Comparison of ENCODE assay signal across 11 cellular contexts in the genomic region with DNA sequence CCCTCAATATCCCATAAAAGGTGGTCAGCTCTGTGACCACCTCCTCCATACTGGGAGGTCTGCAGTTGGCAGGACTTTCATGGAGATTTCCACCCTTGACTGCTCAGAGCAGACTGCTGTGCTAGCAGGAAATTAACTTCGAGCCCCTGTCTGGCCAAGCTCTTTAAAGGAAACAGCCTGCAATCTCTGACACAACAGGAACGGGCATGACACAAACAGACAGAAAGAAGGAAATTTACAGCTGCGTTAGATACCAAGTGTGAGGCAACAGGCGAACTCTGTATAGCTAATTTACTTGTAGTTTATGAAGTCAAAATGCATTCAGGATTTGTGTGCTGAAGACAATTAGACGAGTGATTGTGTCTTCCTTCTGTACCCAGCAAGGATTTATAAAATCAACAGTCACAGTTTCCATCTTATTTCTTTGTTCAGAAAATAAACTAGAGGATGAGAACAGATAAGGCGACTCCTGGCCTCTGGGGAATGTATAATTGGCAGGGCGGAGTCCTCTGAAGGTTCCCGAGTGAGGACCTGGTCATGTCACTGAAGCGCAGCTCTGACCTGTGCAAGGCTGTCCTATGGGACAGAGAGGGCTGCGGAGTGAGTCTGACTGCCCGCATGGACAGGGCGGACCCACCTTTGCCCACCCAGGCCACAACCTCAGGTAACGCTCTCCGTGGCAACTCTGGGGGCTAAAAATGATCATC. TPM values are rescaled to one million over a fixed set of nuclear protein-coding genes. Genes with fewer than 3 reads are reported as not detected.
DNase-seq lines count a peak whose midpoint lies in the region; ATAC-seq, FAIRE-seq and TF ChIP-seq lines count a peak whose summit lies in the region.
"Had no signal": no experiment of that assay in that cellular context is flagged by ENCODE, and none has a peak within 500 bp of the region (broad histone marks: within the 10 kb centered on the region; RNA-seq: fewer than 3 reads in every experiment).

No MANE protein-coding gene starts in this region.

- H3K4me1 Mint-ChIP-seq in activated CD4-positive, alpha-beta T cell treated with anti-CD3 and anti-CD28 coated beads for 36 hours, result peaks cover 36% of the 10 kb centered on the region
- peaks cover 29% of the 10 kb centered on the region for H3K4me1 Mint-ChIP-seq in activated CD8-positive, alpha-beta T cell treated with anti-CD3 and anti-CD28 coated beads for 36 hours (ENCODE audit: low read depth)

- H3K27me3 ChIP-seq in stomach, result no peaks in the 10 kb centered on the region
- no peaks in the 10 kb centered on the region for H3K27me3 ChIP-seq in PC-3 (ENCODE audit: low read length)

- H3K9me3 ChIP-seq in stomach (no peaks in the 10 kb centered on the region), PC-3 (ENCODE audit: low read length) (no peaks in the 10 kb centered on the region)

- H3K9me3 Mint-ChIP-seq in activated CD4-positive, alpha-beta T cell treated with anti-CD3 and anti-CD28 coated beads for 36 hours (ENCODE audit: low read depth), result no peaks in the 10 kb centered on the region
- H3K9me3 Mint-ChIP-seq in activated CD8-positive, alpha-beta T cell treated with anti-CD3 and anti-CD28 coated beads for 36 hours, result no peaks in the 10 kb centered on the region

- ATAC-seq in activated CD4-positive, alpha-beta T cell treated with anti-CD3 and anti-CD28 coated beads for 36 hours, result no peak
- ATAC-seq in activated CD8-positive, alpha-beta T cell treated with anti-CD3 and anti-CD28 coated beads for 36 hours, result no peak
- no peak for ATAC-seq in GM18505 (IDR thresholded peaks at IDR 0.05; ENCODE audit: unreplicated experiment)
- ATAC-seq in PC-3, result no peak

- H3K4me3 Mint-ChIP-seq in activated CD4-positive, alpha-beta T cell treated with anti-CD3 and anti-CD28 coated beads for 36 hours, result no peak overlapping the region
- H3K4me3 Mint-ChIP-seq in activated CD8-positive, alpha-beta T cell treated with anti-CD3 and anti-CD28 coated beads for 36 hours, result no peak overlapping the region

- no peak overlapping the region for H2AFZ ChIP-seq in PC-3 (ENCODE audit: low read length)

- no peaks in the 10 kb centered on the region for H3K27me3 Mint-ChIP-seq in activated CD4-positive, alpha-beta T cell treated with anti-CD3 and anti-CD28 coated beads for 36 hours
- H3K27me3 Mint-ChIP-seq in activated CD8-positive, alpha-beta T cell treated with anti-CD3 and anti-CD28 coated beads for 36 hours, result no peaks in the 10 kb centered on the region

- no peaks in the 10 kb centered on the region for H3K36me3 Mint-ChIP-seq in activated CD4-positive, alpha-beta T cell treated with anti-CD3 and anti-CD28 coated beads for 36 hours (ENCODE audit: low read depth)
- H3K36me3 Mint-ChIP-seq in activated CD8-positive, alpha-beta T cell treated with anti-CD3 and anti-CD28 coated beads for 36 hours (ENCODE audit: low read depth), result no peaks in the 10 kb centered on the region

- TF ChIP-seq EP300 in stomach (IDR thresholded peaks at IDR 0.05), result no peak

- peak overlapping the region; percentile 15 for H3K27ac Mint-ChIP-seq in activated CD4-positive, alpha-beta T cell treated with anti-CD3 and anti-CD28 coated beads for 36 hours
- peak overlapping the region; percentile 61 for H3K27ac Mint-ChIP-seq in activated CD8-positive, alpha-beta T cell treated with anti-CD3 and anti-CD28 coated beads for 36 hours

- 64 to 70% (median 66%) methylated on average over 14 of the region's 14 CpGs for WGBS in stomach, 5 donors

- no peaks in the 10 kb centered on the region for H3F3A ChIP-seq in PC-3 (ENCODE audit: low read length, unreplicated experiment)

- H3K9me2 ChIP-seq in PC-3 (replicated peaks; ENCODE audit: low read length), result no peaks in the 10 kb centered on the region

- TF ChIP-seq POLR2A in stomach (IDR thresholded peaks at IDR 0.05), result no peak
- no peak for TF ChIP-seq POLR2A in GM18505 (IDR thresholded peaks at IDR 0.05; ENCODE audit: borderline replicate concordance, extremely low read depth, insufficient read depth, insufficient read length)
- no peak for TF ChIP-seq POLR2A in GM12891 (IDR thresholded peaks at IDR 0.05; ENCODE audit: low read depth, low read length)

- POLR2A ChIA-PET in activated CD4-positive, alpha-beta T cell treated with anti-CD3 and anti-CD28 coated beads for 36 hours (lab: Charles Lee), result interaction anchor here (1.0 kb wide), 1 partner anchor 151 kb away, joined by 4 read pairs; no protein-coding TSS in a partner anchor
- POLR2A ChIA-PET in activated CD8-positive, alpha-beta T cell treated with anti-CD3 and anti-CD28 coated beads for 36 hours (lab: Charles Lee), result interaction anchor here (1.9 to 2.0 kb wide), 2 partner anchors 17 to 149 kb away, joined by 6 to 7 read pairs; a partner anchor contains a TSS
- POLR2A ChIA-PET in PC-3 (lab: Charles Lee; ENCODE audit: unreplicated experiment), result no interaction called here

- no TSS peak for BruUV-seq in PC-3 (replicated peaks; lab: Mats Ljungman, UMichigan)

- peaks cover 20 to 65% (median 50%) of the 10 kb centered on the region in 4 donors for H3K36me3 ChIP-seq in stomach
- no peaks in the 10 kb centered on the region for H3K36me3 ChIP-seq in PC-3 (ENCODE audit: low read depth, low read length)

- H3K4me2 ChIP-seq in PC-3 (ENCODE audit: low read length), result no peak overlapping the region

- FAIRE-seq in GM12891 (lab: Jason Lieb, UNC), result no peak
- FAIRE-seq: H1 had no signal

- H4K20me1 ChIP-seq in PC-3 (ENCODE audit: low read length), result no peaks in the 10 kb centered on the region

- H3K27ac ChIP-seq in stomach (peak overlapping the region in 3 of 5 donors; percentile 33 to 79 (median 44)), PC-3 (ENCODE audit: low read length) (no peak overlapping the region)

- H3K4me1 ChIP-seq in stomach (peaks cover 22 to 79% (median 48%) of the 10 kb centered on the region in 4 donors), PC-3 (ENCODE audit: insufficient read depth, low read length) (peaks cover 4% of the 10 kb centered on the region)

- H3K4me3 ChIP-seq in stomach (no peak overlapping the region), PC-3 (ENCODE audit: low read length) (no peak overlapping the region)

- intact Hi-C loops in activated CD4-positive, alpha-beta T cell treated with anti-CD3 and anti-CD28 coated beads for 36 hours (cut with DNase I, micrococcal nuclease), result no loop called here
- intact Hi-C loops in activated CD8-positive, alpha-beta T cell treated with anti-CD3 and anti-CD28 coated beads for 36 hours (cut with micrococcal nuclease), result no loop called here
- intact Hi-C loops in stomach (cut with DNase I; ENCODE audit: low total_unique reads), result no loop called here
- intact Hi-C loops in PC-3 (cut with micrococcal nuclease), result no loop called here

- DNase-seq in activated CD4-positive, alpha-beta T cell treated with anti-CD3 and anti-CD28 coated beads for 36 hours, result no peak
- DNase-seq in activated CD4-positive, alpha-beta T cell treated with anti-CD3 and anti-CD28 coated beads, Interleukin-2, amount 50 U/mL, for 1 hour, result no peak
- DNase-seq in activated CD8-positive, alpha-beta T cell treated with anti-CD3 and anti-CD28 coated beads for 36 hours, result no peak
- DNase-seq in kidney glomerular epithelial cell (lab: John Stamatoyannopoulos, UW) (peak; percentile 38), stomach (no peak), PC-3 (no peak), GM12891 (ENCODE audit: insufficient read length, low spot score) (no peak)
- DNase-seq: activated effector memory CD4-positive, alpha-beta T cell treated with Interleukin-2 at 50 U/mL for 16 hours; RPMI8226 had no signal

- no peak for TF ChIP-seq CTCF in activated CD8-positive, alpha-beta T cell treated with anti-CD3 and anti-CD28 coated beads for 36 hours (IDR thresholded peaks at IDR 0.05)
- TF ChIP-seq CTCF in stomach (IDR thresholded peaks at IDR 0.05) (no peak), PC-3 (conservative IDR thresholded peaks at IDR 0.05; ENCODE audit: low read depth, low read length) (no peak)

- H3K9ac ChIP-seq in PC-3 (ENCODE audit: low read length), result no peak overlapping the region

- CTCF ChIA-PET in activated CD4-positive, alpha-beta T cell treated with anti-CD3 and anti-CD28 coated beads for 36 hours (lab: Charles Lee), result interaction anchor here (0.5 to 13.0 kb wide), 11 partner anchors 9 to 270 kb away, joined by 3 to 112 read pairs (median 4); no protein-coding TSS in a partner anchor
- CTCF ChIA-PET in activated CD8-positive, alpha-beta T cell treated with anti-CD3 and anti-CD28 coated beads for 36 hours (lab: Charles Lee), result interaction anchor here (1.1 to 11.4 kb wide), 4 partner anchors 17 to 178 kb away, joined by 3 to 166 read pairs (median 13); a partner anchor contains a TSS
- CTCF ChIA-PET in PC-3 (lab: Charles Lee), result interaction anchor here (1.1 kb wide), 1 partner anchor 42 kb away, joined by 4 read pairs; no protein-coding TSS in a partner anchor

- H3K79me2 ChIP-seq in PC-3 (ENCODE audit: low read length), result no peaks in the 10 kb centered on the region

TF ChIP-seq in GM12891, 5 proteins besides CTCF, POLR2A, EP300 and RAD21:
- TF ChIP-seq POU2F2 (IDR thresholded peaks at IDR 0.05; ENCODE audit: low read depth, low read length), result no peak
- no peak for TF ChIP-seq TAF1 (IDR thresholded peaks at IDR 0.05; ENCODE audit: low read depth, low read length)
- no peak for TF ChIP-seq PAX5 (IDR thresholded peaks at IDR 0.05; ENCODE audit: insufficient read depth, low read length, severe bottlenecking)
- no peak for TF ChIP-seq POLR2AphosphoS5 (IDR thresholded peaks at IDR 0.05; ENCODE audit: low read depth, low read length)
- no peak for TF ChIP-seq SPI1 (IDR thresholded peaks at IDR 0.05; ENCODE audit: low read depth, low read length)

RNA-seq across cellular contexts. Expression of a gene that starts 16.1 kb away (rescaled TPM):
- total RNA-seq in activated CD4-positive, alpha-beta T cell treated with anti-CD3 and anti-CD28 coated beads for 36 hours, result 10 to 100 TPM; 14.0 to 17.6 TPM
- total RNA-seq in activated CD8-positive, alpha-beta T cell treated with anti-CD3 and anti-CD28 coated beads for 36 hours, result 10 to 100 TPM; 11.3 to 13.1 TPM
- total RNA-seq in stomach, result 10 to 100 TPM in 4 of 5 donors, 1 to 10 TPM in 1; 8.2 to 99.1 (median 76.3) TPM
- polyA plus RNA-seq in stomach, result 10 to 100 TPM; 20.3 to 49.7 (median 35.3) TPM
- total RNA-seq in PC-3 (2014; rRNA removed), result 19.6 and 20.2 TPM in 2 replicates
- polyA plus RNA-seq in GM12891 (2012; ENCODE audit: low read depth, missing spikeins), result 12.2 TPM
